8 cellular contexts compared by ENCODE assay signal in genomic region chr3:5194801-5195509, GRCh38. TPM values are rescaled to one million over a fixed set of nuclear protein-coding genes. Genes with fewer than 3 reads are reported as not detected.
DNase-seq lines count a peak whose midpoint lies in the region; ATAC-seq and TF ChIP-seq lines count a peak whose summit lies in the region.

No MANE protein-coding gene starts in this region.

- CTCF ChIA-PET in activated CD4-positive, alpha-beta T cell treated with anti-CD3 and anti-CD28 coated beads for 36 hours (lab: Charles Lee) = interaction anchor here (0.8 to 1.5 kb wide), 4 partner anchors 10 to 73 kb away, joined by 3 to 7 read pairs (median 4); partner anchors contain the start of gene ARL8B
- CTCF ChIA-PET in HCT116 (lab: Charles Lee) = no interaction called here

- H3K4me1 Mint-ChIP-seq in activated CD4-positive, alpha-beta T cell treated with anti-CD3 and anti-CD28 coated beads for 36 hours = peaks cover 90% of the 10 kb centered on the region
- peaks cover 89% of the 10 kb centered on the region for H3K4me1 Mint-ChIP-seq in activated naive CD8-positive, alpha-beta T cell (ENCODE audit: low read depth)

- no peaks in the 10 kb centered on the region for H3K9me3 ChIP-seq in HCT116 (ENCODE audit: control insufficient read depth in 1 of 2, insufficient read depth in 1 of 2, low read depth in 1 of 2, low read length in 2 of 2)
- H3K9me3 ChIP-seq in MG63 = no peaks in the 10 kb centered on the region
- H3K9me3 ChIP-seq in left lung = no peaks in the 10 kb centered on the region
- no peaks in the 10 kb centered on the region for H3K9me3 ChIP-seq in uterus

- no TSS peak for BruUV-seq in HCT116 (replicated peaks; lab: Mats Ljungman, UMichigan)

- H3K27me3 Mint-ChIP-seq in activated CD4-positive, alpha-beta T cell treated with anti-CD3 and anti-CD28 coated beads for 36 hours = no peaks in the 10 kb centered on the region
- no peaks in the 10 kb centered on the region for H3K27me3 Mint-ChIP-seq in activated naive CD8-positive, alpha-beta T cell

- H3K9me2 ChIP-seq in HCT116 (ENCODE audit: insufficient read depth) = no peaks in the 10 kb centered on the region

- peak; percentile 62 for DNase-seq in activated CD4-positive, alpha-beta T cell treated with anti-CD3 and anti-CD28 coated beads for 36 hours
- no peak for DNase-seq in activated CD4-positive, alpha-beta T cell treated with anti-CD3 and anti-CD28 coated beads, Interleukin-2, amount 50 U/mL, for 1 hour
- DNase-seq in HCT116 (ENCODE audit: low read depth, low spot score) (peak; percentile 72), MG63 (peak; percentile 12), left lung (no peak), uterus (peak; percentile 25 to 68), hippocampal formation (lab: John Stamatoyannopoulos, UW) (no peak)

- H3K27me3 ChIP-seq in HCT116 (ENCODE audit: insufficient read depth, low read length) (no peaks in the 10 kb centered on the region), MG63 (no peaks in the 10 kb centered on the region), left lung (no peaks in the 10 kb centered on the region), uterus (no peaks in the 10 kb centered on the region)

- ATAC-seq in activated CD4-positive, alpha-beta T cell treated with anti-CD3 and anti-CD28 coated beads for 36 hours = peak; percentile 34
- ATAC-seq in HCT116 (peak; percentile 90), left lung (peak; percentile 71)

- H3K36me3 Mint-ChIP-seq in activated CD4-positive, alpha-beta T cell treated with anti-CD3 and anti-CD28 coated beads for 36 hours (ENCODE audit: low read depth) = peaks cover 94% of the 10 kb centered on the region
- peaks cover 42% of the 10 kb centered on the region for H3K36me3 Mint-ChIP-seq in activated naive CD8-positive, alpha-beta T cell

- peak overlapping the region; percentile 98 for H3K27ac Mint-ChIP-seq in activated CD4-positive, alpha-beta T cell treated with anti-CD3 and anti-CD28 coated beads for 36 hours
- H3K27ac Mint-ChIP-seq in activated naive CD8-positive, alpha-beta T cell = peak overlapping the region; percentile 93

- POLR2A ChIA-PET in activated CD4-positive, alpha-beta T cell treated with anti-CD3 and anti-CD28 coated beads for 36 hours (lab: Charles Lee) = interaction anchor here (0.7 to 3.5 kb wide), 3 partner anchors 71 to 216 kb away, joined by 4 to 23 read pairs (median 7); partner anchors contain the start of gene BHLHE40
- POLR2A ChIA-PET in HCT116 (lab: Charles Lee) = no interaction called here

- no peak overlapping the region for H2AFZ ChIP-seq in HCT116 (ENCODE audit: low read depth, low read length, poor library complexity, severe bottlenecking)

- H3K4me1 ChIP-seq in HCT116 (ENCODE audit: control insufficient read depth in 1 of 2, insufficient read depth in 2 of 2, low read length in 2 of 2) (peaks cover 46 to 49% of the 10 kb centered on the region in 2 experiments), left lung (peaks cover 38 to 98% of the 10 kb centered on the region in 2 donors), uterus (peaks cover 0 to 13% of the 10 kb centered on the region in 2 donors)

- no peaks in the 10 kb centered on the region for H4K20me1 ChIP-seq in HCT116 (ENCODE audit: insufficient read depth)

- peaks cover 2% of the 10 kb centered on the region for H3K9me3 Mint-ChIP-seq in activated CD4-positive, alpha-beta T cell treated with anti-CD3 and anti-CD28 coated beads for 36 hours (ENCODE audit: low read depth)
- peaks cover 3% of the 10 kb centered on the region for H3K9me3 Mint-ChIP-seq in activated naive CD8-positive, alpha-beta T cell (ENCODE audit: low read depth)

- H3K9ac ChIP-seq in HCT116 (ENCODE audit: low read length) = peak overlapping the region; percentile 7; the same call in 1 of the 2 replicates

- H3K4me2 ChIP-seq in HCT116 (ENCODE audit: low read length) = peak overlapping the region; percentile 64

- peak overlapping the region; percentile 68 for H3K4me3 Mint-ChIP-seq in activated CD4-positive, alpha-beta T cell treated with anti-CD3 and anti-CD28 coated beads for 36 hours
- H3K4me3 Mint-ChIP-seq in activated naive CD8-positive, alpha-beta T cell = peak overlapping the region; percentile 82

- H3K36me3 ChIP-seq in HCT116 (ENCODE audit: control insufficient read depth in 1 of 2, insufficient read depth in 2 of 2, low read length in 2 of 2) (no peaks in the 10 kb centered on the region; a peak in 2 of 4 replicates), MG63 (no peaks in the 10 kb centered on the region; the same call in 1 of the 2 replicates), left lung (peaks cover 0 to 6% of the 10 kb centered on the region in 2 donors), uterus (no peaks in the 10 kb centered on the region)

- peak overlapping the region in 1 of 2 experiments; percentile 38; a peak in 2 of 4 replicates for H3K4me3 ChIP-seq in HCT116 (replicated peaks in 1 of 2; ENCODE audit: low read depth in 1 of 2, low read length in 2 of 2)
- no peak overlapping the region for H3K4me3 ChIP-seq in MG63
- H3K4me3 ChIP-seq in left lung = no peak overlapping the region
- H3K4me3 ChIP-seq in uterus = no peak overlapping the region

- no peak for TF ChIP-seq CTCF in HCT116 (IDR thresholded peaks at IDR 0.05 in 2 of 3, conservative IDR thresholded peaks at IDR 0.05 in 1 of 3; ENCODE audit: borderline replicate concordance in 1 of 3, insufficient read depth in 1 of 3, low read depth in 2 of 3, low read length in 2 of 3)
- no peak for TF ChIP-seq CTCF in left lung (IDR thresholded peaks at IDR 0.05)
- TF ChIP-seq CTCF in uterus (IDR thresholded peaks at IDR 0.05) = no peak

- intact Hi-C loops in activated CD4-positive, alpha-beta T cell treated with anti-CD3 and anti-CD28 coated beads for 36 hours (cut with DNase I, micrococcal nuclease) = loop anchor here (1.0 to 10.0 kb wide), 10 partner anchors 137 to 783 kb away; partner anchors contain the start of gene ITPR1 (in 1 of the 2)
- intact Hi-C loops in HCT116 (cut with micrococcal nuclease) (no loop called here), left lung (cut with DNase I) (no loop called here), uterus (cut with DNase I; ENCODE audit: low total_unique reads) (no loop called here)

- no peak for TF ChIP-seq RAD21 in HCT116 (IDR thresholded peaks at IDR 0.05; ENCODE audit: low read depth)

- TF ChIP-seq POLR2A in HCT116 (IDR thresholded peaks at IDR 0.05; ENCODE audit: borderline replicate concordance, extremely low read depth, insufficient read depth, insufficient read length) = no peak
- TF ChIP-seq POLR2A in uterus (IDR thresholded peaks at IDR 0.05) = no peak

- RAD21 ChIA-PET in HCT116 (lab: Charles Lee; ENCODE audit: low non-redundant PET in 1 of 2, low total read pairs in 2 of 2, uncharacterized antibody in 2 of 2, unreplicated experiment in 2 of 2) = no interaction called here

- peaks cover 79% of the 10 kb centered on the region for H3K79me2 ChIP-seq in HCT116 (ENCODE audit: insufficient read depth, low read length)

- H3K27ac ChIP-seq in HCT116 (ENCODE audit: low read depth, low read length) = peak overlapping the region; percentile 65
- peak overlapping the region; percentile 30 to 72 for H3K27ac ChIP-seq in left lung
- peak overlapping the region; percentile 57 to 67 for H3K27ac ChIP-seq in uterus

TF ChIP-seq in HCT116, 20 proteins besides CTCF, POLR2A, EP300 and RAD21 (continues in another document):
- TF ChIP-seq ZBTB33 (IDR thresholded peaks at IDR 0.05; ENCODE audit: extremely low read depth, insufficient replicate concordance, low read length) (no peak), SP1 (IDR thresholded peaks at IDR 0.05; ENCODE audit: low read depth) (peak; percentile 88), JUND (IDR thresholded peaks at IDR 0.05) (peak; percentile 91), EZH2phosphoT487 (IDR thresholded peaks at IDR 0.05; ENCODE audit: borderline replicate concordance) (no peak), ATF3 (IDR thresholded peaks at IDR 0.05) (no peak; the same call in 1 of the 2 replicates), CEBPB (IDR thresholded peaks at IDR 0.05; ENCODE audit: low read depth) (peak; percentile 98), SRF (IDR thresholded peaks at IDR 0.05; ENCODE audit: low read depth) (no peak), FOSL1 (IDR thresholded peaks at IDR 0.05; ENCODE audit: low read depth) (peak; percentile 90), YY1 (IDR thresholded peaks at IDR 0.05; ENCODE audit: extremely low read depth, insufficient replicate concordance, low read depth, low read length) (no peak), EZH2 (IDR thresholded peaks at IDR 0.05) (no peak), POLR2AphosphoS5 (IDR thresholded peaks at IDR 0.05; ENCODE audit: low read depth, low read length) (peak; percentile 45; the same call in 1 of the 2 replicates), TCF7L2 (IDR thresholded peaks at IDR 0.05; ENCODE audit: borderline replicate concordance, extremely low read depth, insufficient read depth, insufficient read length) (peak; percentile 60), SIN3A (IDR thresholded peaks at IDR 0.05; ENCODE audit: low read depth) (peak; percentile 77), MAX (IDR thresholded peaks at IDR 0.05) (peak; percentile 46; the same call in 1 of the 2 replicates)

RNA-seq across cellular contexts. Expression of gene EDEM1, which starts 7.4 kb away (rescaled TPM):
- 100 to 1,000 TPM; 105 to 175 TPM for total RNA-seq in activated CD4-positive, alpha-beta T cell treated with anti-CD3 and anti-CD28 coated beads for 36 hours
- total RNA-seq in HCT116 (2021; ENCODE audit: unreplicated experiment) = 23.7 TPM
- 8.4 and 8.7 TPM in 2 replicates for polyA plus RNA-seq in HCT116 (2012)
- 11.0 and 20.5 TPM in 2 replicates for total RNA-seq in MG63 (2014; rRNA removed; shearing (Covaris generic); ENCODE audit: low replicate concordance)
- total RNA-seq in left lung = 100 to 1,000 TPM; 103 to 104 TPM
- total RNA-seq in uterus = 10 to 100 TPM; 17.1 to 58.4 (median 37.7) TPM

Comparison
In these comparisons a context has a peak if more than half of its experiments do, and no peak if none do; other contexts are left out.
1. DNase-seq: peak in activated CD4-positive, alpha-beta T cell treated with anti-CD3 and anti-CD28 coated beads for 36 hours (single experiment), HCT116 (single experiment), MG63 (single experiment) and uterus (2 of 2); none in activated CD4-positive, alpha-beta T cell treated with anti-CD3 and anti-CD28 coated beads, Interleukin-2, amount 50 U/mL, for 1 hour (single experiment), left lung (0 of 2) and hippocampal formation (0 of 2).
2. ATAC-seq: peak in every context shown above with its lines; median percentile 90 in HCT116; 71 in left lung; 34 in activated CD4-positive, alpha-beta T cell treated with anti-CD3 and anti-CD28 coated beads for 36 hours.
3. intact Hi-C loops: an anchor here in activated CD4-positive, alpha-beta T cell treated with anti-CD3 and anti-CD28 coated beads for 36 hours (1.0 to 10.0 kb wide); none called in HCT116, left lung and uterus.
4. Peak in every context shown above with its lines, with median percentiles within 50 percentile points of each other: H3K27ac ChIP-seq.